ENCODE assay signal across 8 cellular contexts in the genomic region with DNA sequence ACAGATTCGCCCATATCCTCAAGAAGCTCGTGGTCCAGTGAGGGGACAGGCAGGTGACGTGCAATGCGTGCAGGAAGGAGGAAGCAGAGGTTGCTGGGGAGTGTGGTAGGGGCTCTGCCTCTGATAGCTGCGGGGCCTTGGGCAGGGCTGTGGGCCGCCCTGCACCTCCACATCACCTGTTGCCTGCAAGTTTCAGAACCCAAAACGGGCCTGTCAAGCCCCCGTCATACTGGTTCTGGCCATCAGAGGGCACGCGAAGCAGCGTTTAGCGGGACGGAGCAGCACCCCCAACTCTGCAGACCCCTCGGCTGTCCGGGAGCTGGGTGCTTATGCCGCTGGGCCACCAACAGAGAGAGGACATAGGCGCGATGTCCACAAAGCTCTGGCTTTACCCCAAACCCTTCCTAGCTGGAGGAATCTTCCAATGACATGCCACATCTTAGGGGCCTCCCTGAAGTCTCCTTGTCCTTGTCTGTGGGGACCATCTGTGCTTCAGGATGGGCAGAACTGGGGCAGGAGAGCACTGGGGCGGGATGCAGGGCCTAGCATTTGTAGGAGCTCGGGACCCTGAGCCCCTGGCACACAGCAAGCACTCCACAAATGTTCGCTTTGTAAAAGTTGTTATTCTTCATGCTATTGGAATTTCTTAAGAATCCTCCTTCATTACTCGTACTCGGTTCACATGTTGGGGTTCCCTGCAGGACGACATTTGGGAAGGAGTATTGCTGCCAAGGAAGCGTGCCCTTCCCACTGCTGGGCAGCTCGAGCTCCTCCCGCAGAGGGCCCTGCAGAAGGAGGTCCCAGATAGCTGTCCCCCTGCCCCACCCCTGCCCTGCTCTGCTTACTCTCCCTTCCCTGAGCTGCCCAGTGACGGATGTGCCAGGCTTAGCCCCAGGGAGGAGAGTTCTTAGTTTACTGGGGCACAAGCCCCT.
DNase-seq lines count a peak whose midpoint lies in the region; ATAC-seq and TF ChIP-seq lines count a peak whose summit lies in the region.

No MANE protein-coding gene starts in this region.

- no peaks in the 10 kb centered on the region for H3K27me3 ChIP-seq in smooth muscle cell (ENCODE audit: low read depth)

- in situ Hi-C loops in G401 (cut with HindIII; ENCODE audit: low sequenced_read_pairs): no loop called here

- H3K4me1 ChIP-seq in smooth muscle cell (ENCODE audit: low read depth): no peaks in the 10 kb centered on the region

- no peaks in the 10 kb centered on the region for H3K9me3 Mint-ChIP-seq in activated CD4-positive, alpha-beta T cell treated with anti-CD3 and anti-CD28 coated beads, Interleukin-2, amount 10 ng/mL, durations not matched to agents 24 days and 14 days

- no peak overlapping the region for H2AFZ ChIP-seq in smooth muscle cell (ENCODE audit: low read depth)

- no peaks in the 10 kb centered on the region for H3K79me2 ChIP-seq in smooth muscle cell (ENCODE audit: low read depth)

- no peaks in the 10 kb centered on the region for H4K20me1 ChIP-seq in smooth muscle cell (ENCODE audit: low read depth)

- peaks cover 6% of the 10 kb centered on the region for H3K27me3 Mint-ChIP-seq in activated CD4-positive, alpha-beta T cell treated with anti-CD3 and anti-CD28 coated beads, Interleukin-2, amount 10 ng/mL, durations not matched to agents 24 days and 14 days

- H3K4me3 ChIP-seq in fibroblast of mammary gland (ENCODE audit: control insufficient read depth, low read depth, low read length) (no peak overlapping the region), smooth muscle cell (no peak overlapping the region)

- DNase-seq in activated CD4-positive, alpha-beta T cell treated with anti-CD3 and anti-CD28 coated beads, Interleukin-2, amount 10 ng/mL, durations not matched to agents 24 days and 14 days: peak; percentile 78
- DNase-seq in fibroblast of mammary gland (ENCODE audit: low read depth): no peak
- no peak for DNase-seq in smooth muscle cell (lab: John Stamatoyannopoulos, UW; ENCODE audit: unreplicated experiment)
- DNase-seq in G401 (ENCODE audit: low spot score): no peak
- no peak for DNase-seq in NCI-H1092 (lab: John Stamatoyannopoulos, UW)
- no peak for DNase-seq in NCI-H1048 (lab: John Stamatoyannopoulos, UW)

- TF ChIP-seq CTCF in GM12872 (IDR thresholded peaks at IDR 0.05; ENCODE audit: insufficient read depth, low read depth, low read length): peak; percentile 65
- peak; percentile 44 for TF ChIP-seq CTCF in fibroblast of mammary gland (conservative IDR thresholded peaks at IDR 0.05; ENCODE audit: control insufficient read depth, insufficient read depth, low read depth, low read length)
- peak; percentile 30 for TF ChIP-seq CTCF in smooth muscle cell (IDR thresholded peaks at IDR 0.05; ENCODE audit: borderline replicate concordance, insufficient read depth, poor library complexity, severe bottlenecking)

- H3K4me2 ChIP-seq in smooth muscle cell: no peak overlapping the region

- no peak overlapping the region for H3K27ac ChIP-seq in smooth muscle cell (ENCODE audit: low read depth)

- ATAC-seq in GM21367 (IDR thresholded peaks at IDR 0.05; ENCODE audit: unreplicated experiment): no peak

- intact Hi-C loops in activated CD4-positive, alpha-beta T cell treated with anti-CD3 and anti-CD28 coated beads, Interleukin-2, amount 10 ng/mL, durations not matched to agents 24 days and 14 days (cut with micrococcal nuclease): no loop called here

- H3K4me3 Mint-ChIP-seq in activated CD4-positive, alpha-beta T cell treated with anti-CD3 and anti-CD28 coated beads, Interleukin-2, amount 10 ng/mL, durations not matched to agents 24 days and 14 days: no peak overlapping the region

- H3K36me3 Mint-ChIP-seq in activated CD4-positive, alpha-beta T cell treated with anti-CD3 and anti-CD28 coated beads, Interleukin-2, amount 10 ng/mL, durations not matched to agents 24 days and 14 days (ENCODE audit: low read depth): no peaks in the 10 kb centered on the region

- no peaks in the 10 kb centered on the region for H3K9me3 ChIP-seq in smooth muscle cell (replicated peaks; ENCODE audit: low read depth)

- H3F3A ChIP-seq in smooth muscle cell (ENCODE audit: low read depth): no peaks in the 10 kb centered on the region

- 59% methylated on average over 28 of the region's 28 CpGs for WGBS in smooth muscle cell (ENCODE audit: low lambda C conversion rate)

- no peaks in the 10 kb centered on the region for H3K36me3 ChIP-seq in smooth muscle cell (ENCODE audit: low read depth)

- no peak overlapping the region for H3K27ac Mint-ChIP-seq in activated CD4-positive, alpha-beta T cell treated with anti-CD3 and anti-CD28 coated beads, Interleukin-2, amount 10 ng/mL, durations not matched to agents 24 days and 14 days

- no peaks in the 10 kb centered on the region for H3K4me1 Mint-ChIP-seq in activated CD4-positive, alpha-beta T cell treated with anti-CD3 and anti-CD28 coated beads, Interleukin-2, amount 10 ng/mL, durations not matched to agents 24 days and 14 days

- H3K9ac ChIP-seq in smooth muscle cell (ENCODE audit: low read depth): no peak overlapping the region
